Comparison of ENCODE assay signal across 8 cellular contexts in the genomic region with DNA sequence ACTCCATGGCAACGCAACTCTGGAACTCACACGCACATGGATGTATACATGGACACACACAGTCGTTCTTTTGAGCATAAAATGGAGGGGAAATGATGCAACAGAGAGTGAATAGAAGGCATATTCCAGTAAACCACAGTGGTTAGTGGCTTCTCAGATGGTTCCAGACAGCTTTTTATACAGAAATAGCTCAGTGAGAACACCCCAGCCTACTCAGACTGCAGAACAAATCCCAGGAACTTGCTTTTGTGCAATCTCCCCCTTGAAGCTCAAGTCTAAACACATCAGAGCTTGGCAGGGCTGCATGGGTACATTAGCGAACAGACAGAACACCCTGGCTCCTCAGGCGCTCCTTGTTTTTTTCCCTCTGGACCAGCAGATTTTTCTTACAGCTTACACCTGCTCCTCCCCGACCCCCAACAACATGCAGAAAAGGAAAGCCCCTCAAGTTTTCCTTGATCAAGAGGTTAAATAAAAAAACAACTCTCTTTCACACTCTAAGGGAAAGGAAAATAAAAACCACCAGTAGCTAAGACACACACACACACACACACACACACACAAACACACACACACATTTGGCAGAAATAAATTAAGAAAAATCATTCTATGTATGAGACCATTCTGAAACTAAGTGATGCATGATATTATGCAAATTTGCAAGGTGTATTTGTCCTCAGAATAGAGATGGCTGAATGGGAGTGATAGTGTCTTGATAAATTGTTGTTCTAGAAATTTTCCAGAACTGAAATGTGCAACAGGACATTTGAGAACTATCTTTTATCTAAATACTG. TPM values are rescaled to one million over a fixed set of nuclear protein-coding genes. Genes with fewer than 3 reads are reported as not detected.
DNase-seq lines count a peak whose midpoint lies in the region; FAIRE-seq and TF ChIP-seq lines count a peak whose summit lies in the region.

No MANE protein-coding gene starts in this region.

- H3K9ac ChIP-seq in smooth muscle cell (ENCODE audit: low read depth), result no peak overlapping the region

- peak overlapping the region; percentile 97 for H3K27ac ChIP-seq in smooth muscle cell (ENCODE audit: low read depth)

- H3K9me3 ChIP-seq in smooth muscle cell (replicated peaks; ENCODE audit: low read depth), result no peaks in the 10 kb centered on the region

- TF ChIP-seq CTCF in smooth muscle cell (IDR thresholded peaks at IDR 0.05; ENCODE audit: borderline replicate concordance, insufficient read depth, poor library complexity, severe bottlenecking) (no peak), D721Med (IDR thresholded peaks at IDR 0.05; ENCODE audit: insufficient read depth, missing control alignments) (no peak)

- intact Hi-C loops in activated CD4-positive, alpha-beta T cell treated with anti-CD3 and anti-CD28 coated beads, Interleukin-2, amount 10 ng/mL, durations not matched to agents 24 days and 14 days (cut with micrococcal nuclease), result loop anchor here (1.0 to 10.0 kb wide), 8 partner anchors 14 to 408 kb away; no protein-coding TSS in a partner anchor

- H3K27me3 Mint-ChIP-seq in activated CD4-positive, alpha-beta T cell treated with anti-CD3 and anti-CD28 coated beads, Interleukin-2, amount 10 ng/mL, durations not matched to agents 24 days and 14 days, result no peaks in the 10 kb centered on the region

- peaks cover 44% of the 10 kb centered on the region for H3K4me1 Mint-ChIP-seq in activated CD4-positive, alpha-beta T cell treated with anti-CD3 and anti-CD28 coated beads, Interleukin-2, amount 10 ng/mL, durations not matched to agents 24 days and 14 days

- peak overlapping the region; percentile 79 for H3K4me3 Mint-ChIP-seq in activated CD4-positive, alpha-beta T cell treated with anti-CD3 and anti-CD28 coated beads, Interleukin-2, amount 10 ng/mL, durations not matched to agents 24 days and 14 days

- H3K4me3 ChIP-seq in smooth muscle cell, result no peak overlapping the region

- no peaks in the 10 kb centered on the region for H3K36me3 ChIP-seq in smooth muscle cell (ENCODE audit: low read depth)

- peak; percentile 71 for DNase-seq in activated CD8-positive, alpha-beta memory T cell treated with anti-CD3 and anti-CD28 coated beads for 24 hours
- DNase-seq in activated CD8-positive, alpha-beta memory T cell treated with anti-CD3 and anti-CD28 coated beads, Interleukin-2, amount 50 U/mL, for 48 hours, result no peak
- DNase-seq in activated CD4-positive, alpha-beta T cell treated with anti-CD3 and anti-CD28 coated beads, Interleukin-2, amount 10 ng/mL, durations not matched to agents 24 days and 14 days, result peak; percentile 82
- DNase-seq in fibroblast of the conjunctiva (ENCODE audit: low read depth) (peak; percentile 90), smooth muscle cell (lab: John Stamatoyannopoulos, UW; ENCODE audit: unreplicated experiment) (peak; percentile 11), D721Med (ENCODE audit: insufficient read length, low spot score) (no peak), OCI-M2 (lab: John Stamatoyannopoulos, UW; ENCODE audit: unreplicated experiment) (no peak), SHP77 treated with DMSO at 0.1 percent for 48 hours (lab: John Stamatoyannopoulos, UW) (no peak)

- no peaks in the 10 kb centered on the region for H4K20me1 ChIP-seq in smooth muscle cell (ENCODE audit: low read depth)

- H3K4me1 ChIP-seq in smooth muscle cell (ENCODE audit: low read depth), result no peaks in the 10 kb centered on the region

- H3F3A ChIP-seq in smooth muscle cell (ENCODE audit: low read depth), result peaks cover 5% of the 10 kb centered on the region

- H3K4me2 ChIP-seq in smooth muscle cell, result peak overlapping the region; percentile 73

- H3K9me3 Mint-ChIP-seq in activated CD4-positive, alpha-beta T cell treated with anti-CD3 and anti-CD28 coated beads, Interleukin-2, amount 10 ng/mL, durations not matched to agents 24 days and 14 days, result peaks cover 5% of the 10 kb centered on the region

- H3K27me3 ChIP-seq in smooth muscle cell (ENCODE audit: low read depth), result no peaks in the 10 kb centered on the region

- no peaks in the 10 kb centered on the region for H3K79me2 ChIP-seq in smooth muscle cell (ENCODE audit: low read depth)

- WGBS in smooth muscle cell (ENCODE audit: low lambda C conversion rate), result 21% methylated on average over 6 of the region's 6 CpGs

- H2AFZ ChIP-seq in smooth muscle cell (ENCODE audit: low read depth), result no peak overlapping the region

- FAIRE-seq in D721Med (lab: Jason Lieb, UNC), result no peak

- no peaks in the 10 kb centered on the region for H3K36me3 Mint-ChIP-seq in activated CD4-positive, alpha-beta T cell treated with anti-CD3 and anti-CD28 coated beads, Interleukin-2, amount 10 ng/mL, durations not matched to agents 24 days and 14 days (ENCODE audit: low read depth)

- peak overlapping the region; percentile 87 for H3K27ac Mint-ChIP-seq in activated CD4-positive, alpha-beta T cell treated with anti-CD3 and anti-CD28 coated beads, Interleukin-2, amount 10 ng/mL, durations not matched to agents 24 days and 14 days

RNA-seq across cellular contexts. Expression of gene RANBP9, which starts 51.2 kb away (rescaled TPM):
- total RNA-seq in activated CD4-positive, alpha-beta T cell treated with anti-CD3 and anti-CD28 coated beads, Interleukin-2, amount 10 ng/mL, durations not matched to agents 24 days and 14 days, result 52.6 and 56.2 TPM in 2 replicates
- total RNA-seq in smooth muscle cell, result 40.9 and 50.3 TPM in 2 replicates
- 26.9 and 29.5 TPM in 2 replicates for polyA plus RNA-seq in smooth muscle cell

RNA-seq across cellular contexts. Expression of gene MCUR1, which starts 51.5 kb away (rescaled TPM):
- total RNA-seq in activated CD4-positive, alpha-beta T cell treated with anti-CD3 and anti-CD28 coated beads, Interleukin-2, amount 10 ng/mL, durations not matched to agents 24 days and 14 days, result 39.0 and 43.7 TPM in 2 replicates
- 11.3 and 12.9 TPM in 2 replicates for total RNA-seq in smooth muscle cell
- polyA plus RNA-seq in smooth muscle cell, result 23.4 and 25.5 TPM in 2 replicates

Comparison
In these comparisons a context has a peak if more than half of its experiments do, and no peak if none do; other contexts are left out.
1. DNase-seq: peak in activated CD8-positive, alpha-beta memory T cell treated with anti-CD3 and anti-CD28 coated beads for 24 hours (single experiment), activated CD4-positive, alpha-beta T cell treated with anti-CD3 and anti-CD28 coated beads, Interleukin-2, amount 10 ng/mL, durations not matched to agents 24 days and 14 days (single experiment), fibroblast of the conjunctiva (single experiment) and smooth muscle cell (single experiment); none in activated CD8-positive, alpha-beta memory T cell treated with anti-CD3 and anti-CD28 coated beads, Interleukin-2, amount 50 U/mL, for 48 hours (single experiment), D721Med (single experiment), OCI-M2 (single experiment) and SHP77 treated with DMSO at 0.1 percent for 48 hours (single experiment).